ENCODE assay signal across 17 cellular contexts in genomic region chr18:10374615-10375295, GRCh38.
DNase-seq lines count a peak whose midpoint lies in the region; ATAC-seq and TF ChIP-seq lines count a peak whose summit lies in the region.
"Had no signal": no experiment of that assay in that cellular context is flagged by ENCODE, and none has a peak within 500 bp of the region (broad histone marks: within the 10 kb centered on the region; RNA-seq: fewer than 3 reads in every experiment).

No MANE protein-coding gene starts in this region.

- in situ Hi-C loops in GM13977 (cut with MboI; ENCODE audit: low pct_unique_long_range_greater_than_20kb, low sequenced_read_pairs, unreplicated experiment), result no loop called here

- H2BK12ac ChIP-seq in trophoblast cell (ENCODE audit: low read length), result no peak overlapping the region

- H3K14ac ChIP-seq in trophoblast cell (ENCODE audit: low read length), result no peak overlapping the region

- H3K36me3 ChIP-seq in NT2/D1 (ENCODE audit: insufficient read depth, insufficient read length, low read length) (no peaks in the 10 kb centered on the region), trophoblast cell (ENCODE audit: control insufficient read depth in 1 of 2, insufficient read depth in 2 of 2, low read length in 2 of 2) (no peaks in the 10 kb centered on the region)
- H3K36me3 ChIP-seq: heart right ventricle, vagina had no signal

- H4K8ac ChIP-seq in trophoblast cell (ENCODE audit: low read depth, low read length), result no peak overlapping the region

- H3K9me3 Mint-ChIP-seq in nephron progenitor cell, result no peaks in the 10 kb centered on the region

- H3K27me3 ChIP-seq in NT2/D1 (ENCODE audit: insufficient read depth, insufficient read length) (peaks cover 8% of the 10 kb centered on the region), trophoblast cell (ENCODE audit: insufficient read depth, low read length) (no peaks in the 10 kb centered on the region)
- H3K27me3 ChIP-seq: heart right ventricle, vagina had no signal

- no peak overlapping the region for H3K18ac ChIP-seq in trophoblast cell (ENCODE audit: low read length)

- TF ChIP-seq CTCF in GM13977 (IDR thresholded peaks at IDR 0.05; ENCODE audit: extremely low read depth, insufficient read depth, missing control alignments) (no peak), nephron progenitor cell (IDR thresholded peaks at IDR 0.05) (no peak)

- H2BK5ac ChIP-seq in trophoblast cell (ENCODE audit: low read depth, low read length, poor library complexity), result no peak overlapping the region

- peaks cover 63% of the 10 kb centered on the region for H3K4me1 Mint-ChIP-seq in nephron progenitor cell

- no peak overlapping the region for H2AK5ac ChIP-seq in trophoblast cell (ENCODE audit: low read length)

- no peaks in the 10 kb centered on the region for H3K36me3 Mint-ChIP-seq in nephron progenitor cell (ENCODE audit: low read depth)

- H2BK120ac ChIP-seq in trophoblast cell (ENCODE audit: insufficient read depth, low read length, poor library complexity), result no peak overlapping the region

- H4K12ac ChIP-seq in trophoblast cell (ENCODE audit: low read depth, low read length), result no peak overlapping the region

- no CpG with 5 or more reads among the region's 16 CpGs for WGBS in trophoblast cell (ENCODE audit: extremely low coverage, insufficient coverage, insufficient read length)

- H3K4me3 ChIP-seq in NT2/D1 (ENCODE audit: insufficient read length, low read depth) (no peak overlapping the region), trophoblast cell (ENCODE audit: low read depth, low read length) (no peak overlapping the region)
- H3K4me3 ChIP-seq: heart right ventricle, vagina had no signal

- peaks cover 10% of the 10 kb centered on the region for H3K27me3 Mint-ChIP-seq in nephron progenitor cell (ENCODE audit: low read depth, poor library complexity)

- no peak overlapping the region for H3K27ac ChIP-seq in trophoblast cell (ENCODE audit: low read depth, low read length)
- H3K27ac ChIP-seq: heart right ventricle, parathyroid adenoma had no signal

- H2AFZ ChIP-seq in trophoblast cell (ENCODE audit: insufficient read depth, low read length, poor library complexity), result no peak overlapping the region
- H2AFZ ChIP-seq: parathyroid adenoma had no signal

- peak; percentile 85 for DNase-seq in EL
- DNase-seq in NT2/D1 (ENCODE audit: low read depth, low spot score), result peak; percentile 50
- DNase-seq in fibroblast of gingiva (ENCODE audit: low read depth), result peak; percentile 42
- DNase-seq in trophoblast cell, result peak; percentile 19 to 27
- DNase-seq in GM13977 (ENCODE audit: low spot score), result no peak
- DNase-seq in nephron progenitor cell, result no peak
- DNase-seq: activated effector memory CD4-positive, alpha-beta T cell treated with anti-CD3 and anti-CD28 coated beads, Interleukin-2, amount 50 U/mL, for 16 hours; AML-193; heart right ventricle; NCI-H1694 treated with DMSO at 0.1 percent for 48 hours; NCI-H510A treated with DMSO at 0.1 percent for 48 hours; stimulated activated CD4-positive, alpha-beta T cell treated with anti-CD3 and anti-CD28 coated beads, Interleukin-12 subunit alpha, Interleukin-12 subunit beta, amount 100 ng/mL, for 4 hours; stimulated activated naive CD8-positive, alpha-beta T cell treated with anti-CD3 and anti-CD28 coated beads, Interleukin-15, Interleukin-2, amounts not matched to agents 100 U/mL and 50 U/mL, for 24 hours had no signal

- no peak overlapping the region for H3K4ac ChIP-seq in trophoblast cell (ENCODE audit: low read depth, low read length)

- H3K9me3 ChIP-seq in NT2/D1 (ENCODE audit: insufficient read depth, low read length) (no peaks in the 10 kb centered on the region), trophoblast cell (ENCODE audit: insufficient read depth, low read depth, low read length) (peaks cover 3% of the 10 kb centered on the region)
- H3K9me3 ChIP-seq: heart right ventricle, vagina had no signal

- H3K9ac ChIP-seq in NT2/D1 (ENCODE audit: insufficient read length, low read depth), result no peak overlapping the region
- H3K9ac ChIP-seq in trophoblast cell (ENCODE audit: low read length), result no peak overlapping the region
- H3K9ac ChIP-seq: parathyroid adenoma had no signal

- no peaks in the 10 kb centered on the region for H3K79me2 ChIP-seq in trophoblast cell (ENCODE audit: control insufficient read depth, insufficient read depth, low read length, poor library complexity)
- H3K79me2 ChIP-seq: parathyroid adenoma had no signal

- no peak overlapping the region for H3K4me3 Mint-ChIP-seq in nephron progenitor cell

- H4K91ac ChIP-seq in trophoblast cell (ENCODE audit: low read depth, low read length), result no peak overlapping the region

- no peaks in the 10 kb centered on the region for H3K79me1 ChIP-seq in trophoblast cell (ENCODE audit: low read length)

- H3K23ac ChIP-seq in trophoblast cell (ENCODE audit: low read length), result no peak overlapping the region

- no peak overlapping the region for H3K27ac Mint-ChIP-seq in nephron progenitor cell

- no peak overlapping the region for H3K4me2 ChIP-seq in trophoblast cell (ENCODE audit: low read length)

- peaks cover 3% of the 10 kb centered on the region for H3K4me1 ChIP-seq in NT2/D1 (ENCODE audit: insufficient read depth, insufficient read length)
- peaks cover 0 to 2% of the 10 kb centered on the region in 2 experiments for H3K4me1 ChIP-seq in trophoblast cell (ENCODE audit: control insufficient read depth in 1 of 2, insufficient read depth in 2 of 2, low read length in 2 of 2)
- H3K4me1 ChIP-seq: parathyroid adenoma had no signal

- ATAC-seq in HG02970 (IDR thresholded peaks at IDR 0.05; ENCODE audit: low FRiP score, unreplicated experiment) (no peak), GM18867 (IDR thresholded peaks at IDR 0.05; ENCODE audit: unreplicated experiment) (no peak)
- ATAC-seq: heart right ventricle; stimulated activated naive CD8-positive, alpha-beta T cell treated with anti-CD3 and anti-CD28 coated beads, Interleukin-15, Interleukin-2, amounts not matched to agents 100 U/mL and 50 U/mL, for 24 hours had no signal

Comparison
In these comparisons a context has a peak if more than half of its experiments do, and no peak if none do; other contexts are left out.
1. DNase-seq: peak in EL (single experiment), NT2/D1 (single experiment), fibroblast of gingiva (single experiment) and trophoblast cell (2 of 2); none in GM13977 (single experiment) and nephron progenitor cell (single experiment).